Comparison of ENCODE assay signal across 1 cellular context in genomic region chr20:4082406-4083102, GRCh38.
TF ChIP-seq lines count a peak whose summit lies in the region.

No MANE protein-coding gene starts in this region.

TF ChIP-seq in HepG2, 621 proteins besides CTCF, POLR2A, EP300 and RAD21 (continued from another document and continues in another):
- TF ChIP-seq ZNF646 (CRISPR knock-in tag; IDR thresholded peaks at IDR 0.05) (no peak), ZNF446 (CRISPR knock-in tag; IDR thresholded peaks at IDR 0.05) (no peak), ZNF180 (CRISPR knock-in tag; IDR thresholded peaks at IDR 0.05; ENCODE audit: borderline replicate concordance, low read depth) (no peak), FOXJ3 (CRISPR knock-in tag; IDR thresholded peaks at IDR 0.05; ENCODE audit: borderline replicate concordance) (no peak), HMG20B (CRISPR knock-in tag; conservative IDR thresholded peaks at IDR 0.05) (no peak), KAT2B (IDR thresholded peaks at IDR 0.05; ENCODE audit: borderline replicate concordance, low read depth, low read length) (no peak), ETV6 (CRISPR knock-in tag; conservative IDR thresholded peaks at IDR 0.05) (no peak), CENPT (CRISPR knock-in tag; IDR thresholded peaks at IDR 0.05; ENCODE audit: low read depth) (no peak), ZEB1 (IDR thresholded peaks at IDR 0.05; ENCODE audit: insufficient replicate concordance, low read depth) (no peak), ARNT2 (CRISPR knock-in tag; IDR thresholded peaks at IDR 0.05; ENCODE audit: low read depth) (no peak), ZNF784 (CRISPR knock-in tag; IDR thresholded peaks at IDR 0.05; ENCODE audit: borderline replicate concordance) (no peak), ZNF543 (CRISPR knock-in tag; IDR thresholded peaks at IDR 0.05) (no peak), ELF3 (CRISPR knock-in tag; IDR thresholded peaks at IDR 0.05) (peak; percentile 50), ATF4 (CRISPR knock-in tag; IDR thresholded peaks at IDR 0.05) (no peak), TFDP1 (CRISPR knock-in tag; IDR thresholded peaks at IDR 0.05; ENCODE audit: borderline replicate concordance) (no peak), ZNF430 (CRISPR knock-in tag; IDR thresholded peaks at IDR 0.05) (no peak), CENPX (CRISPR knock-in tag; IDR thresholded peaks at IDR 0.05) (no peak), ZNF44 (CRISPR knock-in tag; IDR thresholded peaks at IDR 0.05) (no peak), KLF16 (CRISPR knock-in tag; IDR thresholded peaks at IDR 0.05) (0 out of 4 replicates have a peak, but pooled peaks of 1 of the 2 experiments have one; percentile 22), HNF4G (IDR thresholded peaks at IDR 0.05; ENCODE audit: borderline replicate concordance, low read depth, low read length) (no peak), HNF4G (CRISPR knock-in tag; IDR thresholded peaks at IDR 0.05; ENCODE audit: borderline replicate concordance, low read depth) (no peak), RFXANK (CRISPR knock-in tag; IDR thresholded peaks at IDR 0.05) (no peak), ZNF639 (CRISPR knock-in tag; conservative IDR thresholded peaks at IDR 0.05) (no peak), BCL6 (CRISPR knock-in tag; IDR thresholded peaks at IDR 0.05) (0 out of 2 replicates have a peak, but pooled peaks have one; percentile 6), ZNF276 (CRISPR knock-in tag; IDR thresholded peaks at IDR 0.05; ENCODE audit: low read depth) (no peak), NR0B2 (CRISPR knock-in tag; IDR thresholded peaks at IDR 0.05) (no peak), ZNF562 (CRISPR knock-in tag; IDR thresholded peaks at IDR 0.05; ENCODE audit: borderline replicate concordance) (no peak), PHF8 (CRISPR knock-in tag; IDR thresholded peaks at IDR 0.05) (no peak), POLR2G (IDR thresholded peaks at IDR 0.05; ENCODE audit: low read depth, low read length) (no peak), IKZF5 (CRISPR knock-in tag; IDR thresholded peaks at IDR 0.05) (peak; percentile 6; the same call in 1 of the 2 replicates), ZNF484 (CRISPR knock-in tag; IDR thresholded peaks at IDR 0.05; ENCODE audit: borderline replicate concordance, low read depth) (no peak), HCFC1 (IDR thresholded peaks at IDR 0.05; ENCODE audit: low read depth, low read length) (no peak), CBX5 (CRISPR knock-in tag; IDR thresholded peaks at IDR 0.05; ENCODE audit: borderline replicate concordance) (0 out of 2 replicates have a peak, but pooled peaks have one; percentile 22), FOXP4 (CRISPR knock-in tag; IDR thresholded peaks at IDR 0.05) (no peak), SMYD3 (CRISPR knock-in tag; IDR thresholded peaks at IDR 0.05) (no peak), NFIB (CRISPR knock-in tag; IDR thresholded peaks at IDR 0.05; ENCODE audit: borderline replicate concordance) (no peak), ARID2 (CRISPR knock-in tag; IDR thresholded peaks at IDR 0.05; ENCODE audit: borderline replicate concordance) (no peak), SYNCRIP (IDR thresholded peaks at IDR 0.05; ENCODE audit: insufficient read depth, low read depth, low read length) (no peak), ZNF570 (CRISPR knock-in tag; IDR thresholded peaks at IDR 0.05; ENCODE audit: borderline replicate concordance) (no peak), ZNF34 (CRISPR knock-in tag; IDR thresholded peaks at IDR 0.05; ENCODE audit: borderline replicate concordance) (no peak), ZNF75D (CRISPR knock-in tag; IDR thresholded peaks at IDR 0.05; ENCODE audit: borderline replicate concordance) (no peak), STAT6 (CRISPR knock-in tag; IDR thresholded peaks at IDR 0.05; ENCODE audit: borderline replicate concordance) (no peak)
